In genomic region chr1:23555949-23556640, GRCh38 we compare ENCODE assay signal across 1 cellular context.
TF ChIP-seq lines count a peak whose summit lies in the region.

No MANE protein-coding gene starts in this region.

TF ChIP-seq in HepG2, 621 proteins besides CTCF, POLR2A, EP300 and RAD21 (continued from another document):
- TF ChIP-seq HINFP (CRISPR knock-in tag; IDR thresholded peaks at IDR 0.05; ENCODE audit: low read depth), result no peak
- no peak for TF ChIP-seq SMARCE1 (IDR thresholded peaks at IDR 0.05; ENCODE audit: borderline replicate concordance)
- TF ChIP-seq ZNF331 (CRISPR knock-in tag; IDR thresholded peaks at IDR 0.05), result no peak
- 0 out of 2 replicates have a peak, but pooled peaks have one; percentile 49 for TF ChIP-seq SP140L (CRISPR knock-in tag; IDR thresholded peaks at IDR 0.05; ENCODE audit: borderline replicate concordance)
- TF ChIP-seq ATAD3A (CRISPR knock-in tag; IDR thresholded peaks at IDR 0.05), result no peak
- TF ChIP-seq GRHL1 (CRISPR knock-in tag; conservative IDR thresholded peaks at IDR 0.05), result no peak
- TF ChIP-seq ZNF629 (CRISPR knock-in tag; conservative IDR thresholded peaks at IDR 0.05), result no peak
- TF ChIP-seq ZNF496 (CRISPR knock-in tag; IDR thresholded peaks at IDR 0.05; ENCODE audit: insufficient replicate concordance), result no peak
- TF ChIP-seq U2AF2 (IDR thresholded peaks at IDR 0.05; ENCODE audit: low read depth, low read length), result no peak
- TF ChIP-seq HOXA5 (CRISPR knock-in tag; IDR thresholded peaks at IDR 0.05), result no peak
- TF ChIP-seq THAP8 (CRISPR knock-in tag; IDR thresholded peaks at IDR 0.05; ENCODE audit: borderline replicate concordance), result no peak
- no peak for TF ChIP-seq ADNP (CRISPR knock-in tag; IDR thresholded peaks at IDR 0.05)
- TF ChIP-seq GFI1 (CRISPR knock-in tag; IDR thresholded peaks at IDR 0.05; ENCODE audit: borderline replicate concordance), result no peak
- no peak for TF ChIP-seq ARNT (IDR thresholded peaks at IDR 0.05)
- TF ChIP-seq MED8 (CRISPR knock-in tag; IDR thresholded peaks at IDR 0.05; ENCODE audit: insufficient replicate concordance), result no peak
- peak; percentile 76; the same call in 1 of the 2 replicates for TF ChIP-seq SSRP1 (CRISPR knock-in tag; IDR thresholded peaks at IDR 0.05)
- no peak for TF ChIP-seq PAX8 (CRISPR knock-in tag; IDR thresholded peaks at IDR 0.05; ENCODE audit: borderline replicate concordance)
- no peak for TF ChIP-seq ZNF138 (CRISPR knock-in tag; IDR thresholded peaks at IDR 0.05; ENCODE audit: low read depth)
- no peak for TF ChIP-seq CBFB (CRISPR knock-in tag; IDR thresholded peaks at IDR 0.05)
- TF ChIP-seq ZFP91 (CRISPR knock-in tag; IDR thresholded peaks at IDR 0.05; ENCODE audit: borderline replicate concordance), result no peak
- no peak for TF ChIP-seq CCAR2 (optimal IDR thresholded peaks at IDR 0.05; ENCODE audit: low read depth, low read length)
